In genomic region chr21:26769613-26770188, GRCh38 we compare ENCODE assay signal across 8 cellular contexts.
DNase-seq lines count a peak whose midpoint lies in the region; ATAC-seq, FAIRE-seq and TF ChIP-seq lines count a peak whose summit lies in the region.

No MANE protein-coding gene starts in this region.

- no peak overlapping the region for H3K4me3 ChIP-seq in Jurkat, Clone E6-1 (ENCODE audit: low read length)

- DNase-seq in AG08395 (ENCODE audit: low spot score) (peak; percentile 42), AG08396 (ENCODE audit: low spot score) (no peak)
- DNase-seq in Jurkat, Clone E6-1 (ENCODE audit: low read depth, low spot score): peak; percentile 44
- no peak for DNase-seq in stimulated activated CD4-positive, alpha-beta T cell treated with anti-CD3 and anti-CD28 coated beads, Interleukin-4, amount 100 ng/mL, for 4 hours

- peak; percentile 91 for TF ChIP-seq CTCF in VCaP (conservative IDR thresholded peaks at IDR 0.05)

- peak; percentile 82 for FAIRE-seq in islet of Langerhans (lab: Jason Lieb, UNC)

- H3K27ac ChIP-seq in VCaP: no peak overlapping the region

- ATAC-seq in HG02884 (IDR thresholded peaks at IDR 0.05; ENCODE audit: unreplicated experiment) (no peak), HG02763 (IDR thresholded peaks at IDR 0.05; ENCODE audit: unreplicated experiment) (no peak)

Comparison
In these comparisons a context has a peak if more than half of its experiments do, and no peak if none do; other contexts are left out.
1. DNase-seq: peak in AG08395 (single experiment) and Jurkat, Clone E6-1 (single experiment); none in AG08396 (single experiment) and stimulated activated CD4-positive, alpha-beta T cell treated with anti-CD3 and anti-CD28 coated beads, Interleukin-4, amount 100 ng/mL, for 4 hours (0 of 2).